Comparison of ENCODE assay signal across 14 cellular contexts in genomic region chr1:198125995-198126758, GRCh38. TPM values are rescaled to one million over a fixed set of nuclear protein-coding genes. Genes with fewer than 3 reads are reported as not detected.
DNase-seq lines count a peak whose midpoint lies in the region; TF ChIP-seq lines count a peak whose summit lies in the region.
"Had no signal": no experiment of that assay in that cellular context is flagged by ENCODE, and none has a peak within 500 bp of the region (broad histone marks: within the 10 kb centered on the region; RNA-seq: fewer than 3 reads in every experiment).

No MANE protein-coding gene starts in this region.

- no peaks in the 10 kb centered on the region for H3K36me3 Mint-ChIP-seq in chondrocyte (ENCODE audit: low read depth)

- no peaks in the 10 kb centered on the region for H3K27me3 Mint-ChIP-seq in chondrocyte (ENCODE audit: low read depth)
- H3K27me3 Mint-ChIP-seq: progenitor cell of endocrine pancreas had no signal

- H3K4ac ChIP-seq in mesendoderm (ENCODE audit: low read depth, low read length) = no peak overlapping the region

- H3K18ac ChIP-seq in mesendoderm (ENCODE audit: low read length) = no peak overlapping the region

- no peak overlapping the region for H2BK15ac ChIP-seq in mesendoderm (replicated peaks; ENCODE audit: low read depth)

- no peak overlapping the region for H4K5ac ChIP-seq in mesendoderm (ENCODE audit: low read length)

- no peak overlapping the region for H3K27ac ChIP-seq in mesendoderm (ENCODE audit: low read depth, low read length)
- H3K27ac ChIP-seq: BLaER1 treated with 17β-estradiol and CSF1 and Interleukin-3, amounts not matched to agents 10 nM and 100 nM; epithelial cell of prostate; left lung; upper lobe of left lung had no signal

- peaks cover 52% of the 10 kb centered on the region for H3K4me1 Mint-ChIP-seq in chondrocyte (ENCODE audit: low read depth)

- no peak overlapping the region for H2BK120ac ChIP-seq in mesendoderm (ENCODE audit: low read depth, low read length)

- no peak overlapping the region for H2BK5ac ChIP-seq in mesendoderm (ENCODE audit: low read length)

- no peak overlapping the region for H4K8ac ChIP-seq in mesendoderm (ENCODE audit: low read depth, low read length)

- H3K4me2 ChIP-seq in mesendoderm (ENCODE audit: low read length) = no peak overlapping the region
- H3K4me2 ChIP-seq: BLaER1 treated with 17β-estradiol and CSF1 and Interleukin-3, amounts not matched to agents 10 nM and 100 nM had no signal

- no peak overlapping the region for H3K4me3 ChIP-seq in AG10803 (ENCODE audit: low read length)
- H3K4me3 ChIP-seq in mesendoderm (ENCODE audit: low read length) = no peak overlapping the region
- H3K4me3 ChIP-seq: BLaER1 treated with 17β-estradiol and CSF1 and Interleukin-3, amounts not matched to agents 10 nM and 100 nM; left lung; upper lobe of left lung had no signal

- TF ChIP-seq CTCF in AG10803 (conservative IDR thresholded peaks at IDR 0.05; ENCODE audit: low read length) (no peak), chondrocyte (IDR thresholded peaks at IDR 0.05) (no peak)

- WGBS in mesendoderm (ENCODE audit: extremely low coverage, insufficient coverage, low lambda C conversion rate) = no CpG with 5 or more reads among the region's 2 CpGs

- no peaks in the 10 kb centered on the region for H3K9me3 Mint-ChIP-seq in chondrocyte (ENCODE audit: low read depth)

- no peak overlapping the region for H3K4me3 Mint-ChIP-seq in chondrocyte (ENCODE audit: unreplicated experiment)

- H3K27ac Mint-ChIP-seq in chondrocyte (ENCODE audit: unreplicated experiment) = peak overlapping the region; percentile 83
- H3K27ac Mint-ChIP-seq: progenitor cell of endocrine pancreas had no signal

- POLR2A ChIA-PET in HEK293T (lab: Yijun Ruan, JAX) = no interaction called here

- H3K79me2 ChIP-seq in mesendoderm (ENCODE audit: control insufficient read depth, insufficient read depth, low read length) = no peaks in the 10 kb centered on the region

- no peaks in the 10 kb centered on the region for H3K27me3 ChIP-seq in mesendoderm (ENCODE audit: insufficient read depth, low read length, poor library complexity)
- H3K27me3 ChIP-seq: BLaER1 treated with 17β-estradiol and CSF1 and Interleukin-3, amounts not matched to agents 10 nM and 100 nM; left lung; upper lobe of left lung had no signal

- peak; percentile 89 for DNase-seq in AG10803 (ENCODE audit: low read depth)
- peak; percentile 57 for DNase-seq in NCI-H226
- DNase-seq in chondrocyte (ENCODE audit: low spot score) = no peak
- peak; percentile 23 for DNase-seq in mesendoderm
- DNase-seq in NCI-H1092 (lab: John Stamatoyannopoulos, UW) = no peak
- DNase-seq in activated T-cell treated with anti-CD3 and anti-CD28 coated beads, Interleukin-2, amount 50 U/mL, for 48 hours = no peak
- no peak for DNase-seq in NCI-H1105 (lab: John Stamatoyannopoulos, UW)
- DNase-seq in HEK293T (ENCODE audit: extremely low spot score) = no peak
- DNase-seq: activated CD4-positive, alpha-beta T cell treated with anti-CD3 and anti-CD28 coated beads, Interleukin-2, amount 50 U/mL, for 48 hours; left lung; upper lobe of left lung had no signal

- no peak overlapping the region for H3K9ac ChIP-seq in mesendoderm (ENCODE audit: low read length)
- H3K9ac ChIP-seq: BLaER1 treated with 17β-estradiol and CSF1 and Interleukin-3, amounts not matched to agents 10 nM and 100 nM had no signal

- H2AK5ac ChIP-seq in mesendoderm (ENCODE audit: low read length) = no peak overlapping the region

- no peaks in the 10 kb centered on the region for H3K36me3 ChIP-seq in mesendoderm (ENCODE audit: control insufficient read depth, insufficient read depth, low read length)
- H3K36me3 ChIP-seq: BLaER1 treated with 17β-estradiol and CSF1 and Interleukin-3, amounts not matched to agents 10 nM and 100 nM; left lung; upper lobe of left lung had no signal

- CTCF ChIA-PET in HEK293T (lab: Yijun Ruan, JAX) = no interaction called here

- no peak overlapping the region for H3K23ac ChIP-seq in mesendoderm (ENCODE audit: low read length)

- no peaks in the 10 kb centered on the region for H3K79me1 ChIP-seq in mesendoderm (ENCODE audit: low read length)

- H3K4me1 ChIP-seq in mesendoderm (ENCODE audit: control insufficient read depth, low read depth, low read length) = no peaks in the 10 kb centered on the region

- no peak overlapping the region for H3K56ac ChIP-seq in mesendoderm (ENCODE audit: low read length)

TF ChIP-seq in HEK293T, 16 proteins besides CTCF, POLR2A, EP300 and RAD21:
- TF ChIP-seq ELF4 (IDR thresholded peaks at IDR 0.05) (no peak), SP1 (IDR thresholded peaks at IDR 0.05) (no peak), FOXM1 (IDR thresholded peaks at IDR 0.05; ENCODE audit: borderline replicate concordance) (no peak), HDGF (IDR thresholded peaks at IDR 0.05; ENCODE audit: borderline replicate concordance) (no peak), SUZ12 (IDR thresholded peaks at IDR 0.05) (no peak), BHLHE40 (IDR thresholded peaks at IDR 0.05; ENCODE audit: borderline replicate concordance) (no peak), FOXK2 (IDR thresholded peaks at IDR 0.05) (no peak)

RNA-seq across cellular contexts. Expression of gene NEK7, which starts 30.6 kb away (rescaled TPM):
- 58.3 to 73.0 TPM (median 62.7 TPM) in 3 replicates for total RNA-seq in chondrocyte
- 8.6 TPM for polyA plus RNA-seq in mesendoderm (2013, experiment 1 of 2)
- polyA plus RNA-seq in mesendoderm (2013, experiment 2 of 2) = 8.4 TPM

Comparison
In these comparisons a context has a peak if more than half of its experiments do, and no peak if none do; other contexts are left out.
1. DNase-seq: peak in AG10803 (single experiment), NCI-H226 (single experiment) and mesendoderm (single experiment); none in chondrocyte (single experiment), NCI-H1092 (single experiment), activated T-cell treated with anti-CD3 and anti-CD28 coated beads, Interleukin-2, amount 50 U/mL, for 48 hours (0 of 2), NCI-H1105 (single experiment) and HEK293T (single experiment).